Comparison of ENCODE assay signal across 1 cellular context in genomic region chr6:43838276-43839036, GRCh38.
TF ChIP-seq lines count a peak whose summit lies in the region.

No MANE protein-coding gene starts in this region.

TF ChIP-seq in HepG2, 621 proteins besides CTCF, POLR2A, EP300 and RAD21 (continued from another document and continues in another):
- TF ChIP-seq ARID3A (IDR thresholded peaks at IDR 0.05; ENCODE audit: low read depth, low read length) (no peak), ZNF460 (CRISPR knock-in tag; IDR thresholded peaks at IDR 0.05; ENCODE audit: borderline replicate concordance) (no peak), HNRNPH1 (optimal IDR thresholded peaks at IDR 0.05; ENCODE audit: low read depth, low read length) (no peak), PHF20 (CRISPR knock-in tag; IDR thresholded peaks at IDR 0.05) (no peak), ZNF563 (CRISPR knock-in tag; IDR thresholded peaks at IDR 0.05) (0 out of 2 replicates have a peak, but pooled peaks have one; percentile 30), CENPX (CRISPR knock-in tag; IDR thresholded peaks at IDR 0.05) (no peak), ZBTB7A (CRISPR knock-in tag; IDR thresholded peaks at IDR 0.05) (no peak), ZBTB38 (CRISPR knock-in tag; IDR thresholded peaks at IDR 0.05) (no peak), FOSL2 (CRISPR knock-in tag; IDR thresholded peaks at IDR 0.05) (peak; percentile 93), MAFF (IDR thresholded peaks at IDR 0.05; ENCODE audit: low read depth, low read length) (no peak), IKZF5 (CRISPR knock-in tag; IDR thresholded peaks at IDR 0.05) (no peak), ZNF609 (CRISPR knock-in tag; IDR thresholded peaks at IDR 0.05; ENCODE audit: borderline replicate concordance) (no peak), ZNF816 (CRISPR knock-in tag; IDR thresholded peaks at IDR 0.05; ENCODE audit: borderline replicate concordance) (0 out of 2 replicates have a peak, but pooled peaks have one; percentile 69), ATF4 (CRISPR knock-in tag; IDR thresholded peaks at IDR 0.05) (no peak), ZNF768 (CRISPR knock-in tag; IDR thresholded peaks at IDR 0.05) (peak; percentile 58; the same call in 1 of the 2 replicates), CEBPB (IDR thresholded peaks at IDR 0.05; ENCODE audit: borderline replicate concordance, low read depth, low read length) (peak; percentile 91), HMGXB3 (CRISPR knock-in tag; IDR thresholded peaks at IDR 0.05; ENCODE audit: borderline replicate concordance) (no peak), NRL (CRISPR knock-in tag; IDR thresholded peaks at IDR 0.05; ENCODE audit: borderline replicate concordance) (0 out of 2 replicates have a peak, but pooled peaks have one; percentile 30), HOXD1 (CRISPR knock-in tag; IDR thresholded peaks at IDR 0.05) (no peak), DMAP1 (CRISPR knock-in tag; IDR thresholded peaks at IDR 0.05) (no peak), ZNF574 (CRISPR knock-in tag; IDR thresholded peaks at IDR 0.05) (0 out of 2 replicates have a peak, but pooled peaks have one; percentile 32), ZBTB26 (CRISPR knock-in tag; IDR thresholded peaks at IDR 0.05; ENCODE audit: borderline replicate concordance) (no peak), ZBTB40 (IDR thresholded peaks at IDR 0.05) (no peak), ZBTB40 (CRISPR knock-in tag; IDR thresholded peaks at IDR 0.05) (0 out of 2 replicates have a peak, but pooled peaks have one; percentile 13)
